Comparison of ENCODE assay signal across 17 cellular contexts in the genomic region with DNA sequence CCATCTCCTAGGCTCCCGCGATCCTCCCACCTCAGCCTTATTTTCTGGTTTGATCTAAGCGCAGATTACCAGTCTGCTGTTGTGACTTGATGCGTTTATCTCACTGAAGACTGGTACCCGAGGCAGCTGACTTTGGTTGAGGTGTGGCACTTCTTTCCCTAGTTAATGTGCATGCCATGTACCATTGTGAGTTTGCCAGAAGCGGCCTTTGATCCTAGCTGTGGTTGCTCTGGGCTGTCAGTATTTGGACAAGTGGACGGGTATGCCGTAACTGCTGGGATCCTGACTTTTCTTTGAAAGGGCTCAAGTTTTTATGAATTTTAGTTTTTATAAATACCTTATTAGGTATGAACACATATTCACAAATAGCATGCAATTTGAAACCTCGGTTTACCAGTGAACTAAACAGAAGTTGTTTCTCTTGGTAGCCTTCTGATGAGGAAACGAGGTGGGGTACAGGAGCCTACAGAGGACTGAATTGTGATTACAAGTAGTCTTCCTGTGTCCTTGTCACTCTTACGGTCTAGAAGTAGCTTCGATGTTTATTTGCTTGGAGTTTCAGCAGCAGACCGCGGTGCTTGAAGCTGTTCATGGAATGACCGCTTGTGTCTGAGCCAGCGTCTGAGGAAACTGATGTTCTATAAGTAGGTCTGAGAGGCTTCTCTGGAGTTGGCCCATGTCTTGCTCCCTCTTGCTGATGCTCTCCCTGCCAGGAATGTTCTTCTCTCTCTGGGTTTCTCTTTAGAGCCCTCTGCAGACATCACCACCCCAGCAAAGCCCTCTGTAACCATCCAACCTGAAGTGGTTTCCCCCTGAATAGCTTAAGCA. TPM values are rescaled to one million over a fixed set of nuclear protein-coding genes. Genes with fewer than 3 reads are reported as not detected.
A peak's percentile ranks its signal among the peaks of the same experiment; 100 is the strongest.
DNase-seq lines count a peak whose midpoint lies in the region; ATAC-seq and TF ChIP-seq lines count a peak whose summit lies in the region.
"Had no signal": no experiment of that assay in that cellular context is flagged by ENCODE, and none has a peak within 500 bp of the region (broad histone marks: within the 10 kb centered on the region; RNA-seq: fewer than 3 reads in every experiment).

No MANE protein-coding gene starts in this region.

- H3K27me3 Mint-ChIP-seq in activated naive CD8-positive, alpha-beta T cell = no peaks in the 10 kb centered on the region
- no peaks in the 10 kb centered on the region for H3K27me3 Mint-ChIP-seq in activated naive CD8-positive, alpha-beta T cell treated with anti-CD3 and anti-CD28 coated beads for 36 hours
- H3K27me3 Mint-ChIP-seq in activated CD8-positive, alpha-beta T cell treated with anti-CD3 and anti-CD28 coated beads for 36 hours = no peaks in the 10 kb centered on the region
- no peaks in the 10 kb centered on the region for H3K27me3 Mint-ChIP-seq in stimulated activated memory B cell treated with anti-CD40 and anti-IgM and Interleukin-4, amounts not matched to agents 10 μg/mL and 1 μg/mL and 100 μg/mL, for 72 hours
- H3K27me3 Mint-ChIP-seq: memory B cell had no signal

- H3K4me1 Mint-ChIP-seq in activated naive CD8-positive, alpha-beta T cell (ENCODE audit: low read depth) = peaks cover 41% of the 10 kb centered on the region
- peaks cover 33% of the 10 kb centered on the region for H3K4me1 Mint-ChIP-seq in activated naive CD8-positive, alpha-beta T cell treated with anti-CD3 and anti-CD28 coated beads for 36 hours
- H3K4me1 Mint-ChIP-seq in activated CD8-positive, alpha-beta T cell treated with anti-CD3 and anti-CD28 coated beads for 36 hours (ENCODE audit: low read depth) = peaks cover 40% of the 10 kb centered on the region
- H3K4me1 Mint-ChIP-seq in stimulated activated memory B cell treated with anti-CD40 and anti-IgM and Interleukin-4, amounts not matched to agents 10 μg/mL and 1 μg/mL and 100 μg/mL, for 72 hours = peaks cover 29% of the 10 kb centered on the region

- H3K4me1 ChIP-seq in aorta (ENCODE audit: control insufficient read depth in 1 of 2, insufficient read depth in 2 of 2, low read length in 2 of 2) = no peaks in the 10 kb centered on the region

- peak overlapping the region; percentile 36 for H3K27ac Mint-ChIP-seq in activated naive CD8-positive, alpha-beta T cell
- no peak overlapping the region for H3K27ac Mint-ChIP-seq in activated naive CD8-positive, alpha-beta T cell treated with anti-CD3 and anti-CD28 coated beads for 36 hours
- peak overlapping the region; percentile 72 for H3K27ac Mint-ChIP-seq in activated CD8-positive, alpha-beta T cell treated with anti-CD3 and anti-CD28 coated beads for 36 hours
- peak overlapping the region; percentile 76 for H3K27ac Mint-ChIP-seq in stimulated activated memory B cell treated with anti-CD40 and anti-IgM and Interleukin-4, amounts not matched to agents 10 μg/mL and 1 μg/mL and 100 μg/mL, for 72 hours

- no peaks in the 10 kb centered on the region for H3K36me3 ChIP-seq in aorta (ENCODE audit: control insufficient read depth in 1 of 2, insufficient read depth in 2 of 2, low read length in 1 of 2)

- intact Hi-C loops in activated CD8-positive, alpha-beta T cell treated with anti-CD3 and anti-CD28 coated beads for 36 hours (cut with micrococcal nuclease) = no loop called here
- intact Hi-C loops in aorta (cut with DNase I) = no loop called here

- POLR2A ChIA-PET in activated CD8-positive, alpha-beta T cell treated with anti-CD3 and anti-CD28 coated beads for 36 hours (lab: Charles Lee) = interaction anchor here (0.6 to 1.0 kb wide), 2 partner anchors 13 to 65 kb away, joined by 3 read pairs; no protein-coding TSS in a partner anchor

- TF ChIP-seq POLR2A in GM18505 (IDR thresholded peaks at IDR 0.05; ENCODE audit: borderline replicate concordance, extremely low read depth, insufficient read depth, insufficient read length) = no peak

- TF ChIP-seq CTCF in activated CD8-positive, alpha-beta T cell treated with anti-CD3 and anti-CD28 coated beads for 36 hours (IDR thresholded peaks at IDR 0.05) = no peak

- no peak overlapping the region for H3K27ac ChIP-seq in aorta (ENCODE audit: low read depth in 1 of 2, low read length in 2 of 2)

- no peaks in the 10 kb centered on the region for H3K9me3 Mint-ChIP-seq in activated naive CD8-positive, alpha-beta T cell (ENCODE audit: low read depth)
- no peaks in the 10 kb centered on the region for H3K9me3 Mint-ChIP-seq in activated naive CD8-positive, alpha-beta T cell treated with anti-CD3 and anti-CD28 coated beads for 36 hours
- peaks cover under 1% of the 10 kb centered on the region for H3K9me3 Mint-ChIP-seq in activated CD8-positive, alpha-beta T cell treated with anti-CD3 and anti-CD28 coated beads for 36 hours
- H3K9me3 Mint-ChIP-seq in stimulated activated memory B cell treated with anti-CD40 and anti-IgM and Interleukin-4, amounts not matched to agents 10 μg/mL and 1 μg/mL and 100 μg/mL, for 72 hours = no peaks in the 10 kb centered on the region
- H3K9me3 Mint-ChIP-seq: memory B cell, neural crest cell had no signal

- H3K36me3 Mint-ChIP-seq in activated naive CD8-positive, alpha-beta T cell = peaks cover 3% of the 10 kb centered on the region
- peaks cover 16% of the 10 kb centered on the region for H3K36me3 Mint-ChIP-seq in activated naive CD8-positive, alpha-beta T cell treated with anti-CD3 and anti-CD28 coated beads for 36 hours
- H3K36me3 Mint-ChIP-seq in activated CD8-positive, alpha-beta T cell treated with anti-CD3 and anti-CD28 coated beads for 36 hours (ENCODE audit: low read depth) = peaks cover 18% of the 10 kb centered on the region
- H3K36me3 Mint-ChIP-seq in stimulated activated memory B cell treated with anti-CD40 and anti-IgM and Interleukin-4, amounts not matched to agents 10 μg/mL and 1 μg/mL and 100 μg/mL, for 72 hours = peaks cover 26% of the 10 kb centered on the region

- H3K4me3 Mint-ChIP-seq in activated naive CD8-positive, alpha-beta T cell = no peak overlapping the region
- H3K4me3 Mint-ChIP-seq in activated naive CD8-positive, alpha-beta T cell treated with anti-CD3 and anti-CD28 coated beads for 36 hours = no peak overlapping the region
- no peak overlapping the region for H3K4me3 Mint-ChIP-seq in activated CD8-positive, alpha-beta T cell treated with anti-CD3 and anti-CD28 coated beads for 36 hours
- no peak overlapping the region for H3K4me3 Mint-ChIP-seq in stimulated activated memory B cell treated with anti-CD40 and anti-IgM and Interleukin-4, amounts not matched to agents 10 μg/mL and 1 μg/mL and 100 μg/mL, for 72 hours
- H3K4me3 Mint-ChIP-seq: memory B cell, neural crest cell had no signal

- WGBS in aorta, 2 donors = 85 to 91% methylated on average over 16 of the region's 16 CpGs

- ATAC-seq in activated CD8-positive, alpha-beta T cell treated with anti-CD3 and anti-CD28 coated beads for 36 hours = no peak
- ATAC-seq in stimulated activated memory B cell treated with anti-CD40 and anti-IgM and Interleukin-4, amounts not matched to agents 10 μg/mL and 1 μg/mL and 100 μg/mL, for 72 hours = no peak
- no peak for ATAC-seq in HG02610 (IDR thresholded peaks at IDR 0.05; ENCODE audit: unreplicated experiment)
- ATAC-seq in aorta (ENCODE audit: low FRiP score) = no peak
- ATAC-seq in GM18505 (IDR thresholded peaks at IDR 0.05; ENCODE audit: unreplicated experiment) = no peak

- no peak for DNase-seq in activated naive CD8-positive, alpha-beta T cell treated with anti-CD3 and anti-CD28 coated beads for 36 hours
- DNase-seq in activated CD8-positive, alpha-beta T cell treated with anti-CD3 and anti-CD28 coated beads for 36 hours = no peak
- peak; percentile 4 for DNase-seq in fibroblast of gingiva (ENCODE audit: low read depth)
- DNase-seq in aorta = no peak
- DNase-seq: activated T-cell treated with anti-CD3 and anti-CD28 coated beads, Interleukin-2, amount 50 U/mL, for 1 hour; amniotic stem cell; Calu3; Kasumi-1; NCI-H1417; retina; SW 1271 had no signal

- no peaks in the 10 kb centered on the region for H3K9me3 ChIP-seq in aorta (ENCODE audit: control insufficient read depth, low read length)

- no peaks in the 10 kb centered on the region for H3K27me3 ChIP-seq in aorta (ENCODE audit: control insufficient read depth in 1 of 2, insufficient read depth in 2 of 2, low read length in 1 of 2)

- no peak overlapping the region for H3K4me3 ChIP-seq in aorta (ENCODE audit: low read length in 2 of 2)

- CTCF ChIA-PET in activated CD8-positive, alpha-beta T cell treated with anti-CD3 and anti-CD28 coated beads for 36 hours (lab: Charles Lee) = interaction anchor here (1.4 kb wide), 1 partner anchor 124 kb away, joined by 4 read pairs; no protein-coding TSS in a partner anchor

RNA-seq across cellular contexts. Expression of gene SEC14L1, which starts 39.9 kb away (rescaled TPM):
- 10 to 100 TPM; 56.9 to 59.6 TPM for total RNA-seq in activated naive CD8-positive, alpha-beta T cell treated with anti-CD3 and anti-CD28 coated beads for 36 hours
- total RNA-seq in activated CD8-positive, alpha-beta T cell treated with anti-CD3 and anti-CD28 coated beads for 36 hours = 10 to 100 TPM; 79.7 to 91.6 TPM
- 10 to 100 TPM; 79.2 to 99.8 TPM for total RNA-seq in aorta
- 10 to 100 TPM; 17.2 to 19.2 TPM for polyA plus RNA-seq in aorta
